Comparison of ENCODE assay signal across 17 cellular contexts in the genomic region with DNA sequence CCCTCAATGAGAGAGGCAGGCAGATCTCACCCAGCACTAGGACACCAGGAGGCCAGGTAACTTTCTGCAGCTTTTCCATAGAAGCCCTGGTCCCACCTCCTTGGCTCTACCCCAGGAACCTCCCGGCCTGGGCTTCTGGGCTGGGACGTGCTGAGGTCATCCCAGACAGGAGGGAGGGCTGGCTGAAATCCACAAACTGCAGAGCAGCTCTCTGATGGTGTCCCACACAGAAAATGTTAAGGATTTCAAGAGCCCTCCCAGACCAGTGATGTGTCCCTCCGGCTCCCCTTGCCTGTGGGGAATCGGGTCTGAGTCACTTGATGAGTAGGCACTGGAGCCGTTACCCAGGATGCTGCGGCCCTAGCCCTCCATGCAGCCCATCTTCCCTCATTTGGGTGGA.
A peak's percentile ranks its signal among the peaks of the same experiment; 100 is the strongest.
DNase-seq lines count a peak whose midpoint lies in the region; TF ChIP-seq lines count a peak whose summit lies in the region.
"Had no signal": no experiment of that assay in that cellular context is flagged by ENCODE, and none has a peak within 500 bp of the region (broad histone marks: within the 10 kb centered on the region; RNA-seq: fewer than 3 reads in every experiment).

No MANE protein-coding gene starts in this region.

- no peaks in the 10 kb centered on the region for H3K36me3 Mint-ChIP-seq in endothelial cell (ENCODE audit: low read depth, unreplicated experiment)

- DNase-seq in A172 (ENCODE audit: low spot score) (peak; percentile 59), ELR (ENCODE audit: low read depth) (peak; percentile 74), NCI-H226 (peak; percentile 35), foreskin fibroblast (peak; percentile 14 to 22), ecto neural progenitor cell (ENCODE audit: low spot score) (no peak), dermis blood vessel endothelial cell (no peak), endothelial cell (ENCODE audit: low spot score) (no peak), NCI-H128 (lab: John Stamatoyannopoulos, UW; ENCODE audit: unreplicated experiment) (no peak)
- DNase-seq: activated CD8-positive, alpha-beta T cell treated with anti-CD3 and anti-CD28 coated beads, Interleukin-2, amount 10 ng/mL, durations not matched to agents 7 days and 5 days; head of caudate nucleus; Karpas-422; kidney glomerular epithelial cell; NCI-H187; pancreas; stimulated activated CD4-positive, alpha-beta T cell treated with anti-CD3 and anti-CD28 coated beads, Interleukin-12 subunit alpha, Interleukin-12 subunit beta, amount 100 ng/mL, for 4 hours; stimulated activated naive CD8-positive, alpha-beta T cell treated with anti-CD3 and anti-CD28 coated beads, Interleukin-15, Interleukin-2, amounts not matched to agents 100 U/mL and 50 U/mL, for 24 hours had no signal

- H3K4me1 Mint-ChIP-seq in endothelial cell (ENCODE audit: unreplicated experiment), result peaks cover 18% of the 10 kb centered on the region
- H3K4me1 Mint-ChIP-seq: activated T-helper 17 cell treated with anti-CD3 and anti-CD28 coated beads, Interleukin-2, amount 50 U/mL, for 72 hours had no signal

- H3K27me3 Mint-ChIP-seq in endothelial cell (ENCODE audit: unreplicated experiment), result peaks cover 8% of the 10 kb centered on the region

- H3K9me3 Mint-ChIP-seq in endothelial cell (ENCODE audit: unreplicated experiment), result no peaks in the 10 kb centered on the region
- H3K9me3 Mint-ChIP-seq: activated T-helper 17 cell treated with anti-CD3 and anti-CD28 coated beads, Interleukin-2, amount 50 U/mL, for 72 hours had no signal

- no peak overlapping the region for H3K4me3 Mint-ChIP-seq in endothelial cell (ENCODE audit: unreplicated experiment)
- H3K4me3 Mint-ChIP-seq: activated CD8-positive, alpha-beta T cell treated with anti-CD3 and anti-CD28 coated beads, Interleukin-2, amount 10 ng/mL, durations not matched to agents 7 days and 5 days; activated T-helper 17 cell treated with anti-CD3 and anti-CD28 coated beads, Interleukin-2, amount 50 U/mL, for 72 hours had no signal

- no peak for TF ChIP-seq CTCF in foreskin fibroblast (IDR thresholded peaks at IDR 0.05; ENCODE audit: low read depth, low read length)
- TF ChIP-seq CTCF in endothelial cell (IDR thresholded peaks at IDR 0.05; ENCODE audit: unreplicated experiment), result no peak

- H3K4me3 ChIP-seq in foreskin fibroblast (ENCODE audit: low read depth in 1 of 2, low read length in 2 of 2), result no peak overlapping the region
- H3K4me3 ChIP-seq: pancreas had no signal

- H3K27ac Mint-ChIP-seq in endothelial cell (ENCODE audit: unreplicated experiment), result no peak overlapping the region
- H3K27ac Mint-ChIP-seq: activated CD8-positive, alpha-beta T cell treated with anti-CD3 and anti-CD28 coated beads, Interleukin-2, amount 10 ng/mL, durations not matched to agents 7 days and 5 days; activated T-helper 17 cell treated with anti-CD3 and anti-CD28 coated beads, Interleukin-2, amount 50 U/mL, for 72 hours had no signal

Comparison
In these comparisons a context has a peak if more than half of its experiments do, and no peak if none do; other contexts are left out.
1. DNase-seq: peak in A172 (single experiment), ELR (single experiment), NCI-H226 (single experiment) and foreskin fibroblast (2 of 2); none in ecto neural progenitor cell (single experiment), dermis blood vessel endothelial cell (single experiment), endothelial cell (single experiment) and NCI-H128 (single experiment).